ENCODE assay signal across 8 cellular contexts in genomic region chr12:6851921-6852650, GRCh38. TPM values are rescaled to one million over a fixed set of nuclear protein-coding genes. Genes with fewer than 3 reads are reported as not detected.
DNase-seq lines count a peak whose midpoint lies in the region; ATAC-seq, FAIRE-seq and TF ChIP-seq lines count a peak whose summit lies in the region.

USP5 (plus strand) TSS chr12:6852150; CDS start chr12:6852180, 30 bp downstream.

- intact Hi-C loops in right cardiac atrium (cut with DNase I) (no loop called here), vagina (cut with DNase I) (no loop called here)

- H3K4me1 ChIP-seq in astrocyte (ENCODE audit: insufficient read depth, low read length) = peaks cover 19% of the 10 kb centered on the region
- no peaks in the 10 kb centered on the region for H3K4me1 ChIP-seq in right cardiac atrium (ENCODE audit: control insufficient read depth, insufficient read depth, low read length)
- peaks cover 21% of the 10 kb centered on the region for H3K4me1 ChIP-seq in vagina

- H3K9me3 ChIP-seq in astrocyte (ENCODE audit: insufficient read depth, low read depth, low read length) (no peaks in the 10 kb centered on the region), right cardiac atrium (ENCODE audit: control insufficient read depth, low read length) (no peaks in the 10 kb centered on the region), vagina (no peaks in the 10 kb centered on the region)

- WGBS in right cardiac atrium = under 1% methylated on average over 65 of the region's 65 CpGs

- H3K27me3 Mint-ChIP-seq in astrocyte (ENCODE audit: low read depth, unreplicated experiment) = no peaks in the 10 kb centered on the region

- H4K20me1 ChIP-seq in astrocyte (ENCODE audit: insufficient read depth, low read length) = peaks cover 39% of the 10 kb centered on the region

- H3K4me3 ChIP-seq in astrocyte (ENCODE audit: insufficient read depth, low read depth, low read length) (peak within 1 kb of the TSS; percentile 87), right cardiac atrium (ENCODE audit: low read length) (peak within 1 kb of the TSS; percentile 44), vagina (peak within 1 kb of the TSS; percentile 59 to 62)

- H3K36me3 Mint-ChIP-seq in astrocyte (ENCODE audit: low read depth, unreplicated experiment) = peaks cover 4% of the 10 kb centered on the region

- peak; percentile 99 for DNase-seq in NCI-H2029 (lab: John Stamatoyannopoulos, UW)
- DNase-seq in T-helper 22 cell (ENCODE audit: low read depth) = peak; percentile 99
- peak; percentile 99 for DNase-seq in astrocyte (ENCODE audit: low read depth)
- peak; percentile 99 to 100 (median 100) for DNase-seq in right cardiac atrium
- DNase-seq in putamen (ENCODE audit: low spot score) = peak; percentile 100
- DNase-seq in vagina (ENCODE audit: extremely low spot score in 2 of 2) = peak; percentile 99 to 100

- H3K9me3 Mint-ChIP-seq in astrocyte (ENCODE audit: unreplicated experiment) = no peaks in the 10 kb centered on the region

- H3K79me2 ChIP-seq in astrocyte (ENCODE audit: insufficient read depth, low read length) = peaks cover 64% of the 10 kb centered on the region

- H3K4me1 Mint-ChIP-seq in astrocyte (ENCODE audit: low read depth, unreplicated experiment) = peaks cover 12% of the 10 kb centered on the region

- ATAC-seq in GM18505 (IDR thresholded peaks at IDR 0.05; ENCODE audit: unreplicated experiment) = peak; percentile 68
- ATAC-seq in HG02973 (IDR thresholded peaks at IDR 0.05; ENCODE audit: unreplicated experiment) = peak; percentile 65
- peak; percentile 94 to 95 for ATAC-seq in right cardiac atrium

- peak within 1 kb of the TSS; percentile 89 for H3K27ac ChIP-seq in astrocyte (ENCODE audit: low read depth, low read length)
- H3K27ac ChIP-seq in right cardiac atrium (ENCODE audit: low read length) = peak within 1 kb of the TSS; percentile 87
- H3K27ac ChIP-seq in vagina = peak within 1 kb of the TSS; percentile 84

- no peak for TF ChIP-seq CTCF in astrocyte (IDR thresholded peaks at IDR 0.05; ENCODE audit: insufficient read depth, low read depth, low read length)
- TF ChIP-seq CTCF in vagina (IDR thresholded peaks at IDR 0.05) = no peak

- H3K27me3 ChIP-seq in astrocyte (ENCODE audit: insufficient read depth, low read length) (no peaks in the 10 kb centered on the region), right cardiac atrium (ENCODE audit: control insufficient read depth, insufficient read depth) (no peaks in the 10 kb centered on the region), vagina (no peaks in the 10 kb centered on the region)

- peaks cover 16% of the 10 kb centered on the region for H3K36me3 ChIP-seq in astrocyte (ENCODE audit: insufficient read depth, low read length)
- peaks cover 0 to 20% of the 10 kb centered on the region in 2 donors for H3K36me3 ChIP-seq in vagina

- H3K4me2 ChIP-seq in astrocyte (ENCODE audit: low read length) = peak within 1 kb of the TSS; percentile 88

- FAIRE-seq in astrocyte (lab: Jason Lieb, UNC) = peak; percentile 80

- peak; percentile 86 for TF ChIP-seq POLR2A in GM18505 (IDR thresholded peaks at IDR 0.05; ENCODE audit: borderline replicate concordance, extremely low read depth, insufficient read depth, insufficient read length)
- TF ChIP-seq POLR2A in vagina (IDR thresholded peaks at IDR 0.05) = no peak

- peak within 1 kb of the TSS; percentile 88 for H3K9ac ChIP-seq in astrocyte (ENCODE audit: low read length)

- peak within 1 kb of the TSS; percentile 93 for H3K27ac Mint-ChIP-seq in astrocyte (ENCODE audit: unreplicated experiment)

- H2AFZ ChIP-seq in astrocyte (ENCODE audit: low read depth, low read length) = peak within 1 kb of the TSS; percentile 97

- peak within 1 kb of the TSS; percentile 96 for H3K4me3 Mint-ChIP-seq in astrocyte (ENCODE audit: unreplicated experiment)

RNA-seq across cellular contexts. Expression of gene USP5, which starts in this region (rescaled TPM):
- total RNA-seq in astrocyte (144 and 146 TPM in 2 replicates), right cardiac atrium (10 to 100 TPM; 59.2 to 74.6 (median 71.0) TPM), vagina (36.6 TPM)
- 29.4 TPM for polyA plus RNA-seq in right cardiac atrium

Comparison
In these comparisons a context has a peak if more than half of its experiments do, and no peak if none do; other contexts are left out.
1. Peak in every context shown above with its lines: DNase-seq, ATAC-seq, H3K4me3 ChIP-seq and H3K27ac ChIP-seq.